ENCODE assay signal across 11 cellular contexts in the genomic region with DNA sequence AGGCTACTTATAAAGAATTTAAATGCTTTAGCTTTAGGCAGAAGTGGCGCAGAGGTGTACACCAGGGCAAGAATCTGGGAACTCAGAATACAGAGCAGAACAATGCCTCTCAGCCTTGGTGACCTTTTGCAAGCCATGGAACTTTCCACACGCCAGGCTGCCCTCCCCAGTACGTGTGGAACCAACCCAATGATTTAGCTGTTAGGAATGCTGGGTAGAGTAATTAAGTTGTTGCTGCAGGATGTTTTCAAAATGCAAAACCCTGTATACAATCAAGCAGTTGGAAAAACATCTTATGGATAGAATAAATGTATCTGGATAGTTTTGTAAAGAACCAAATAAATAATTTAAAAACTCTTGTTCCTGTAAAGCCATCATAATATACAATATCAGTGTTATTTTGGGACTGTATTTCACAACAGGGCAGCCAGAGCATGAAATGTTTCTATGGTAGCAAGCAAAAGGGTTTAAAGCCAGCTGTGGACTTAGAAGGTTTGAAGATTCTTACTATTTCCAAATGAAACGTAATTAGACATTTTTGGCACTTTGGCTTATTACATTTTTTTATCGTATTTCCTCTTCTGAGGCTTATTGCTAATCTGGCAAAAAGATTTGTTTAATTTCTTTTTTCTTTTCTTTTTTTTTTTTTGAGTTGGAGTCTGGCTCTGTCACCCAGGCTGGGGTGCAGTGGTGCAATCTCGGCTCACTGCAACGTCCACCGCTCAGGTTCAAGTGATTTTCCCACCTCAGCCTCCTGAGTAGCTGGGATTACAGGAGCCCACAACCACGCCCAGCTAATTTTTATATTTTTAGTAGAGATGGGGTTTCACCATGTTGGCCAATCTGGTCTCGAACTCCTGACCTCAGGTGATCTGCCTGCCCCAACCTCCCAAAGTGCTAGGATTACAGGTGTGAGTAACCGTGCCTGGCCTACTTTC. TPM values are rescaled to one million over a fixed set of nuclear protein-coding genes. Genes with fewer than 3 reads are reported as not detected.
DNase-seq lines count a peak whose midpoint lies in the region; TF ChIP-seq lines count a peak whose summit lies in the region.
"Had no signal": no experiment of that assay in that cellular context is flagged by ENCODE, and none has a peak within 500 bp of the region (broad histone marks: within the 10 kb centered on the region; RNA-seq: fewer than 3 reads in every experiment).

No MANE protein-coding gene starts in this region.

- TF ChIP-seq CTCF in esophagus squamous epithelium (IDR thresholded peaks at IDR 0.05), result no peak
- no peak for TF ChIP-seq CTCF in uterus (IDR thresholded peaks at IDR 0.05)

- H3K4me3 ChIP-seq in esophagus squamous epithelium (no peak overlapping the region), uterus (no peak overlapping the region)

- H3K9me3 ChIP-seq in esophagus squamous epithelium (no peaks in the 10 kb centered on the region), uterus (no peaks in the 10 kb centered on the region)

- H3K27ac ChIP-seq in esophagus squamous epithelium (peak overlapping the region; percentile 39 to 87 (median 80)), uterus (peak overlapping the region; percentile 32 to 79)
- H3K27ac ChIP-seq: 22Rv1 had no signal

- peak; percentile 27 to 59 for DNase-seq in NOMO-1 (lab: John Stamatoyannopoulos, UW; ENCODE audit: unreplicated experiment in 2 of 2)
- no peak for DNase-seq in NOMO-1 treated with dmso at 0.1 percent for 144 hours (lab: John Stamatoyannopoulos, UW; ENCODE audit: unreplicated experiment)
- no peak for DNase-seq in esophagus squamous epithelium (lab: John Stamatoyannopoulos, UW)
- peak; percentile 78 for DNase-seq in midbrain (lab: John Stamatoyannopoulos, UW)
- peak; percentile 50 to 69 for DNase-seq in uterus
- no peak for DNase-seq in activated CD4-positive, alpha-beta T cell treated with anti-CD3 and anti-CD28 coated beads for 1 hour
- DNase-seq in NCI-H1105 treated with DMSO at 0.1 percent for 48 hours (lab: John Stamatoyannopoulos, UW), result no peak
- no peak for DNase-seq in NCI-H524 (lab: John Stamatoyannopoulos, UW)
- DNase-seq: NCI-H2029 treated with DMSO at 0.1 percent for 48 hours had no signal

- no peak for TF ChIP-seq POLR2A in esophagus squamous epithelium (IDR thresholded peaks at IDR 0.05)
- TF ChIP-seq POLR2A in uterus (IDR thresholded peaks at IDR 0.05), result no peak

- H3K36me3 ChIP-seq in esophagus squamous epithelium (no peaks in the 10 kb centered on the region), uterus (no peaks in the 10 kb centered on the region)

- WGBS in esophagus squamous epithelium, 2 donors, result 43 to 54% methylated on average over 9 to 10 of the region's 11 CpGs

- intact Hi-C loops in esophagus squamous epithelium (cut with DNase I) (no loop called here), uterus (cut with DNase I; ENCODE audit: low total_unique reads) (no loop called here)

- peaks cover 13 to 65% (median 27%) of the 10 kb centered on the region in 3 donors for H3K4me1 ChIP-seq in esophagus squamous epithelium
- peaks cover 0 to 3% of the 10 kb centered on the region in 2 donors for H3K4me1 ChIP-seq in uterus

- H3K27me3 ChIP-seq in esophagus squamous epithelium (no peaks in the 10 kb centered on the region), uterus (no peaks in the 10 kb centered on the region)

RNA-seq across cellular contexts. Expression of a gene that starts 19.6 kb away (rescaled TPM):
- total RNA-seq in esophagus squamous epithelium (1 to 10 TPM in 3 of 4 donors, under 1 TPM in 1; 0.23 to 1.3 (median 1.2) TPM), uterus (1 to 10 TPM in 1 of 4 donors, under 1 TPM in 1, not detected in 2; 0.70 to 1.2 TPM)
- total RNA-seq: activated naive CD4-positive, alpha-beta T cell treated with anti-CD3 and anti-CD28 coated beads, Interleukin-2, amount 50 U/mL, for 72 hours had no signal

RNA-seq across cellular contexts. Expression of a gene that starts 28.8 kb away (rescaled TPM):
- total RNA-seq in esophagus squamous epithelium (100 to 1,000 TPM in 2 of 4 donors, 10 to 100 TPM in 2; 18.9 to 130 (median 74.5) TPM), uterus (10 to 100 TPM; 21.8 to 68.1 (median 26.8) TPM)

Comparison
In these comparisons a context has a peak if more than half of its experiments do, and no peak if none do; other contexts are left out.
1. DNase-seq: peak in NOMO-1 (2 of 2), midbrain (single experiment) and uterus (2 of 2); none in NOMO-1 treated with dmso at 0.1 percent for 144 hours (single experiment), esophagus squamous epithelium (single experiment), activated CD4-positive, alpha-beta T cell treated with anti-CD3 and anti-CD28 coated beads for 1 hour (single experiment), NCI-H1105 treated with DMSO at 0.1 percent for 48 hours (single experiment) and NCI-H524 (0 of 2).